ENCODE assay signal across 15 cellular contexts in the genomic region with DNA sequence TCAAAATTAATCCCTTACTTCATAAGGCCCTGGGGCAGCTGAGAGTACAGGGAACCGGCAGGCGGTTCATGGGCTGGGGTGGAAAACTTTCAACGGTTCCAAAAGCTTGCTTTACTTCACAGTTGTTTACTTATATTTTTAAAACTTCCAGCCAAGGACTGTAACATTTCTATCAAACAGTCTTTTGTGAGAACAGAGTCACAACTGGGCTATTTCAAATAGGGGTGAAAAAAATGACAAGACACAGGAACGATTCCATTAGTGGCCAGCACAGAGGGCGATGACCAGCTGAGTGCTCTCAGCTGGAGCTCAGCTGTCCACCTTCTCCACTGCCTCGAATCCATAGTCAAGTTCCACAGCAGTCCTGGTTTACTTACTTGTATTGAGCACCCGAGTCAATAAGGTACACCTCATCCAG.
"Had no signal": no experiment of that assay in that cellular context is flagged by ENCODE, and none has a peak within 500 bp of the region (broad histone marks: within the 10 kb centered on the region; RNA-seq: fewer than 3 reads in every experiment).

No MANE protein-coding gene starts in this region.

- DNase-seq: activated CD4-positive, alpha-beta T cell treated with anti-CD3 and anti-CD28 coated beads, Interleukin-2, amount 50 U/mL, for 4 hours; activated CD4-positive, CD25-positive, alpha-beta regulatory T cell treated with anti-CD3 and anti-CD28 coated beads, Interleukin-2, amount 50 U/mL, for 72 hours; activated naive CD8-positive, alpha-beta T cell treated with anti-CD3 and anti-CD28 coated beads, Interleukin-2, amount 10 ng/mL, durations not matched to agents 7 days and 5 days; anterior cingulate cortex; colonic mucosa; effector CD8-positive, alpha-beta T cell; hypothalamus; pancreas; SJCRH30; stimulated activated CD4-positive, alpha-beta T cell treated with anti-CD3 and anti-CD28 coated beads, Interleukin-1b, Interleukin-23, amount 100 ng/mL, for 48 hours; stimulated activated naive B cell treated with anti-CD40 and anti-IgM and Interleukin-4, amounts not matched to agents 10 μg/mL and 1 μg/mL and 100 μg/mL, for 72 hours; T-helper 9 cell had no signal

- H3K4me2 ChIP-seq: neural progenitor cell had no signal

- FAIRE-seq: pancreas, urothelium cell line had no signal

- H3K27me3 ChIP-seq: colonic mucosa, neural progenitor cell, pancreas, SJCRH30, suprapubic skin had no signal

- H3K4me3 ChIP-seq: colonic mucosa, neural progenitor cell, pancreas, SJCRH30, suprapubic skin had no signal

- H3K27ac ChIP-seq: colonic mucosa, neural progenitor cell, SJCRH30 had no signal

- H3K9ac ChIP-seq: neural progenitor cell had no signal

- H2AFZ ChIP-seq: neural progenitor cell had no signal

- H3K9me3 ChIP-seq: colonic mucosa, pancreas, SJCRH30, suprapubic skin had no signal

- ATAC-seq: stimulated activated naive B cell treated with anti-CD40 and anti-IgM and Interleukin-4, amounts not matched to agents 10 μg/mL and 1 μg/mL and 100 μg/mL, for 72 hours had no signal

- H3K4me1 ChIP-seq: colonic mucosa, neural progenitor cell, pancreas, SJCRH30, suprapubic skin had no signal
